In genomic region chr2:207546822-207547221, GRCh38 we compare ENCODE assay signal across 16 cellular contexts.
A peak's percentile ranks its signal among the peaks of the same experiment; 100 is the strongest.
DNase-seq lines count a peak whose midpoint lies in the region; ATAC-seq and TF ChIP-seq lines count a peak whose summit lies in the region.
"Had no signal": no experiment of that assay in that cellular context is flagged by ENCODE, and none has a peak within 500 bp of the region (broad histone marks: within the 10 kb centered on the region; RNA-seq: fewer than 3 reads in every experiment).

No MANE protein-coding gene starts in this region.

- H3K4me1 Mint-ChIP-seq in nephron progenitor cell, result peaks cover 9% of the 10 kb centered on the region

- ATAC-seq in GM21360 (IDR thresholded peaks at IDR 0.05; ENCODE audit: unreplicated experiment), result no peak
- ATAC-seq in HG03521 (IDR thresholded peaks at IDR 0.05; ENCODE audit: unreplicated experiment), result no peak

- H3K27ac Mint-ChIP-seq in nephron progenitor cell, result no peak overlapping the region

- H3K4me3 Mint-ChIP-seq in nephron progenitor cell, result no peak overlapping the region
- H3K4me3 Mint-ChIP-seq: brain had no signal

- peak; percentile 57 for DNase-seq in ACHN
- peak; percentile 28 for DNase-seq in ELR (ENCODE audit: low read depth)
- DNase-seq in amniotic epithelial cell (ENCODE audit: low read depth), result peak; percentile 68
- peak; percentile 72 for DNase-seq in kidney glomerular epithelial cell (lab: John Stamatoyannopoulos, UW)
- DNase-seq in NCI-H146 (lab: John Stamatoyannopoulos, UW), result no peak
- no peak for DNase-seq in nephron progenitor cell
- DNase-seq: Calu3, GDM1, Karpas-422, NCI-H1105 treated with DMSO at 0.1 percent for 48 hours, NCI-H2171, NCI-H774, RPMI8226 had no signal

- in situ Hi-C loops in ACHN (cut with HindIII; ENCODE audit: low pct_ligation_motif_present, low pct_unique_long_range_greater_than_20kb, low sequenced_read_pairs), result no loop called here

- H3K27me3 Mint-ChIP-seq in nephron progenitor cell (ENCODE audit: low read depth, poor library complexity), result no peaks in the 10 kb centered on the region
- H3K27me3 Mint-ChIP-seq: brain had no signal

- peaks cover 20% of the 10 kb centered on the region for H3K9me3 Mint-ChIP-seq in nephron progenitor cell

- peaks cover 56% of the 10 kb centered on the region for H3K36me3 Mint-ChIP-seq in nephron progenitor cell (ENCODE audit: low read depth)

- TF ChIP-seq CTCF in nephron progenitor cell (IDR thresholded peaks at IDR 0.05), result no peak

Comparison
In these comparisons a context has a peak if more than half of its experiments do, and no peak if none do; other contexts are left out.
1. DNase-seq: peak in ACHN (single experiment), ELR (single experiment), amniotic epithelial cell (single experiment) and kidney glomerular epithelial cell (single experiment); none in NCI-H146 (single experiment) and nephron progenitor cell (single experiment).